Comparison of ENCODE assay signal across 10 cellular contexts in genomic region chr13:98975822-98976261, GRCh38. TPM values are rescaled to one million over a fixed set of nuclear protein-coding genes. Genes with fewer than 3 reads are reported as not detected.
DNase-seq lines count a peak whose midpoint lies in the region; ATAC-seq, FAIRE-seq and TF ChIP-seq lines count a peak whose summit lies in the region.
"Had no signal": no experiment of that assay in that cellular context is flagged by ENCODE, and none has a peak within 500 bp of the region (broad histone marks: within the 10 kb centered on the region; RNA-seq: fewer than 3 reads in every experiment).

No MANE protein-coding gene starts in this region.

- WGBS in esophagus muscularis mucosa, result 30% methylated on average over 5 of the region's 5 CpGs

- ATAC-seq in HG02763 (IDR thresholded peaks at IDR 0.05; ENCODE audit: unreplicated experiment), result peak; percentile 53
- ATAC-seq in GM18861 (IDR thresholded peaks at IDR 0.05; ENCODE audit: unreplicated experiment), result no peak

- H3K36me3 ChIP-seq in OCI-LY3 (replicated peaks; ENCODE audit: low read depth, low read length) (no peaks in the 10 kb centered on the region), esophagus muscularis mucosa (no peaks in the 10 kb centered on the region), A673 (ENCODE audit: insufficient read depth, low read length, poor library complexity, severe bottlenecking) (no peaks in the 10 kb centered on the region)

- POLR2A ChIA-PET in A673 (lab: Charles Lee; ENCODE audit: low non-redundant PET), result no interaction called here

- no peaks in the 10 kb centered on the region for H3K9me3 ChIP-seq in OCI-LY3 (ENCODE audit: insufficient read depth, low read length)
- no peaks in the 10 kb centered on the region for H3K9me3 ChIP-seq in esophagus muscularis mucosa
- H3K9me3 ChIP-seq in A673 (ENCODE audit: low read depth, low read length, poor library complexity, severe bottlenecking), result no peaks in the 10 kb centered on the region

- intact Hi-C loops in esophagus muscularis mucosa (cut with DNase I) (no loop called here), A673 (cut with micrococcal nuclease; ENCODE audit: unreplicated experiment) (no loop called here)

- H3K4me3 ChIP-seq in OCI-LY3 (ENCODE audit: low read length) (no peak overlapping the region), esophagus muscularis mucosa (peak overlapping the region; percentile 45 to 59 (median 50)), A673 (ENCODE audit: low read depth, low read length, poor library complexity, severe bottlenecking) (no peak overlapping the region)

- peaks cover 4% of the 10 kb centered on the region; the same call in 1 of the 2 replicates for H3K27me3 ChIP-seq in OCI-LY3 (ENCODE audit: low read depth, low read length)
- no peaks in the 10 kb centered on the region for H3K27me3 ChIP-seq in esophagus muscularis mucosa
- no peaks in the 10 kb centered on the region for H3K27me3 ChIP-seq in A673 (replicated peaks; ENCODE audit: insufficient read depth, low read depth, low read length, poor library complexity)

- H2AFZ ChIP-seq in OCI-LY3 (ENCODE audit: low read depth, low read length), result no peak overlapping the region

- BruUV-seq in A673 (replicated peaks; lab: Mats Ljungman, UMichigan), result no TSS peak

- no peak for TF ChIP-seq EP300 in esophagus muscularis mucosa (IDR thresholded peaks at IDR 0.05)

- no peak overlapping the region for H3K9ac ChIP-seq in OCI-LY3 (ENCODE audit: low read length)

- TF ChIP-seq CTCF in OCI-LY3 (IDR thresholded peaks at IDR 0.05; ENCODE audit: low read depth, low read length) (no peak), esophagus muscularis mucosa (IDR thresholded peaks at IDR 0.05) (no peak), A673 (conservative IDR thresholded peaks at IDR 0.05; ENCODE audit: low read depth, low read length) (no peak)

- FAIRE-seq in H54 (lab: Jason Lieb, UNC), result no peak

- peak overlapping the region; percentile 39 for H3K4me2 ChIP-seq in OCI-LY3 (ENCODE audit: low read length)

- H3K79me2 ChIP-seq in OCI-LY3 (ENCODE audit: low read length), result no peaks in the 10 kb centered on the region

- CTCF ChIA-PET in A673 (lab: Charles Lee), result no interaction called here

- H3K27ac ChIP-seq in OCI-LY3 (ENCODE audit: low read length), result no peak overlapping the region
- peak overlapping the region; percentile 61 to 76 (median 72) for H3K27ac ChIP-seq in esophagus muscularis mucosa (replicated peaks in 1 of 4)
- H3K27ac ChIP-seq in A673 (ENCODE audit: low read depth, low read length, poor library complexity, severe bottlenecking), result no peak overlapping the region
- H3K27ac ChIP-seq: RWPE1 had no signal

- no peaks in the 10 kb centered on the region for H4K20me1 ChIP-seq in OCI-LY3 (ENCODE audit: insufficient read depth, low read length)

- no peak for DNase-seq in esophagus muscularis mucosa (ENCODE audit: extremely low spot score)
- DNase-seq in retina, result peak; percentile 18
- no peak for DNase-seq in H54 (ENCODE audit: insufficient read length, low spot score)
- no peak for DNase-seq in A673 (ENCODE audit: low spot score)
- DNase-seq in NCI-H1092 (lab: John Stamatoyannopoulos, UW), result no peak
- DNase-seq: stimulated activated CD8-positive, alpha-beta memory T cell treated with anti-CD3 and anti-CD28 coated beads, Interleukin-4, amount 100 ng/mL, for 48 hours had no signal

- TF ChIP-seq POLR2A in esophagus muscularis mucosa (IDR thresholded peaks at IDR 0.05; ENCODE audit: low read depth) (no peak), H54 (IDR thresholded peaks at IDR 0.05; ENCODE audit: low read depth, low read length) (no peak)

- H3K4me1 ChIP-seq in OCI-LY3 (ENCODE audit: low read length) (peaks cover 34% of the 10 kb centered on the region), esophagus muscularis mucosa (peaks cover 52 to 100% (median 99%) of the 10 kb centered on the region in 4 donors), A673 (ENCODE audit: insufficient read depth, low read length, poor library complexity, severe bottlenecking) (peaks cover 44% of the 10 kb centered on the region)

RNA-seq across cellular contexts. Expression of gene DOCK9, which starts 2.0 kb away (rescaled TPM):
- total RNA-seq in esophagus muscularis mucosa (100 to 1,000 TPM; 127 to 191 (median 154) TPM), A673 (2021) (4.2 and 4.5 TPM in 2 replicates)

Comparison
In these comparisons a context has a peak if more than half of its experiments do, and no peak if none do; other contexts are left out.
1. H3K27ac ChIP-seq: peak in esophagus muscularis mucosa (4 of 4); none in OCI-LY3 (single experiment) and A673 (single experiment).
2. H3K4me3 ChIP-seq: peak in esophagus muscularis mucosa (4 of 4); none in OCI-LY3 (single experiment) and A673 (single experiment).
3. RNA of gene DOCK9, which starts 2.0 kb away (total RNA-seq): 127 to 191 TPM in esophagus muscularis mucosa; 4.2 to 4.5 TPM in A673; every median in the first group is over 10 times any median in the second.